In genomic region chr14:75128596-75128990, GRCh38 we compare ENCODE assay signal across 13 cellular contexts. TPM values are rescaled to one million over a fixed set of nuclear protein-coding genes. Genes with fewer than 3 reads are reported as not detected.
DNase-seq lines count a peak whose midpoint lies in the region; ATAC-seq, FAIRE-seq and TF ChIP-seq lines count a peak whose summit lies in the region.
"Had no signal": no experiment of that assay in that cellular context is flagged by ENCODE, and none has a peak within 500 bp of the region (broad histone marks: within the 10 kb centered on the region; RNA-seq: fewer than 3 reads in every experiment).

No MANE protein-coding gene starts in this region.

- peaks cover 36 to 40% of the 10 kb centered on the region in 2 donors for H3K4me1 ChIP-seq in gastrocnemius medialis
- peaks cover 6 to 9% of the 10 kb centered on the region in 2 donors for H3K4me1 ChIP-seq in kidney (ENCODE audit: control insufficient read depth in 1 of 2, insufficient read depth in 1 of 2, low read depth in 1 of 2, low read length in 2 of 2)

- in situ Hi-C loops in gastrocnemius medialis (cut with MboI; ENCODE audit: low sequenced_read_pairs in 4 of 4) = loop anchor here in 2 of 4 donors (10.0 to 25.0 kb wide), 2 partner anchors 359 to 366 kb away; no protein-coding TSS in a partner anchor

- no peak for ATAC-seq in activated T-cell treated with anti-CD3 and anti-CD28 coated beads, Interleukin-2, amount 50 U/mL, for 72 hours (replicated peaks in 1 of 2)
- ATAC-seq in gastrocnemius medialis (no peak), HG03442 (IDR thresholded peaks at IDR 0.05; ENCODE audit: unreplicated experiment) (no peak)
- ATAC-seq: body of pancreas had no signal

- H3K27ac ChIP-seq in gastrocnemius medialis (peak overlapping the region; percentile 93 to 98 (median 96)), kidney (ENCODE audit: low read depth in 2 of 2, low read length in 2 of 2) (no peak overlapping the region)

- TF ChIP-seq POLR2A in gastrocnemius medialis (IDR thresholded peaks at IDR 0.05) (no peak), erythroblast (IDR thresholded peaks at IDR 0.05; ENCODE audit: low read length) (no peak)

- DNase-seq in activated T-cell treated with anti-CD3 and anti-CD28 coated beads, Interleukin-2, amount 50 U/mL, for 72 hours = no peak
- DNase-seq in activated T-cell treated with anti-CD3 and anti-CD28 coated beads, Interleukin-2, amount 50 U/mL, for 48 hours = no peak
- no peak for DNase-seq in HFFc6
- DNase-seq in activated T-helper 2 cell treated with anti-CD3 and anti-CD28 coated beads, Interferon-gamma antibody, Interleukin-2, Interleukin-4, amounts not matched to agents 10 μg/mL and 5 μg/mL and 100 μg/mL, durations not matched to agents 14 hours and 24 hours and 36 hours (ENCODE audit: low spot score) = no peak
- DNase-seq in gastrocnemius medialis = no peak
- DNase-seq in kidney = no peak
- DNase-seq in erythroblast (lab: John Stamatoyannopoulos, UW) = no peak
- DNase-seq: AML-193; body of pancreas; IMR-90; SIG-M5; stimulated activated CD8-positive, alpha-beta memory T cell treated with anti-CD3 and anti-CD28 coated beads, Interleukin-4, amount 100 ng/mL, for 48 hours had no signal

- peaks cover 52% of the 10 kb centered on the region for H3K4me1 Mint-ChIP-seq in activated T-cell treated with anti-CD3 and anti-CD28 coated beads, Interleukin-2, amount 50 U/mL, for 72 hours (ENCODE audit: low read depth)
- H3K4me1 Mint-ChIP-seq in HFFc6 (ENCODE audit: low read depth) = peaks cover 58% of the 10 kb centered on the region
- peaks cover 42% of the 10 kb centered on the region for H3K4me1 Mint-ChIP-seq in activated T-helper 2 cell treated with anti-CD3 and anti-CD28 coated beads, Interferon-gamma antibody, Interleukin-2, Interleukin-4, amounts not matched to agents 10 μg/mL and 5 μg/mL and 100 μg/mL, durations not matched to agents 14 hours and 24 hours and 36 hours (ENCODE audit: low read depth)

- H3K9me3 ChIP-seq in gastrocnemius medialis (no peaks in the 10 kb centered on the region), kidney (ENCODE audit: control insufficient read depth in 1 of 2, low read length in 2 of 2) (no peaks in the 10 kb centered on the region)
- H3K9me3 ChIP-seq: body of pancreas had no signal

- H3K4me3 Mint-ChIP-seq in activated T-cell treated with anti-CD3 and anti-CD28 coated beads, Interleukin-2, amount 50 U/mL, for 72 hours = peak overlapping the region; percentile 14 to 99
- no peak overlapping the region for H3K4me3 Mint-ChIP-seq in HFFc6
- peak overlapping the region; percentile 24 for H3K4me3 Mint-ChIP-seq in activated T-helper 2 cell treated with anti-CD3 and anti-CD28 coated beads, Interferon-gamma antibody, Interleukin-2, Interleukin-4, amounts not matched to agents 10 μg/mL and 5 μg/mL and 100 μg/mL, durations not matched to agents 14 hours and 24 hours and 36 hours (ENCODE audit: low read depth)

- TF ChIP-seq CTCF in HFFc6 (IDR thresholded peaks at IDR 0.05) (no peak), gastrocnemius medialis (IDR thresholded peaks at IDR 0.05 in 4 of 5, conservative IDR thresholded peaks at IDR 0.05 in 1 of 5) (no peak), kidney (IDR thresholded peaks at IDR 0.05; ENCODE audit: borderline replicate concordance, extremely low read depth, insufficient read depth) (no peak)

- H3K27me3 ChIP-seq in gastrocnemius medialis = no peaks in the 10 kb centered on the region
- H3K27me3 ChIP-seq: body of pancreas had no signal

- peak overlapping the region; percentile 99 for H3K27ac Mint-ChIP-seq in activated T-cell treated with anti-CD3 and anti-CD28 coated beads, Interleukin-2, amount 50 U/mL, for 72 hours
- peak overlapping the region; percentile 17; the same call in 1 of the 2 replicates for H3K27ac Mint-ChIP-seq in HFFc6
- H3K27ac Mint-ChIP-seq in activated T-helper 2 cell treated with anti-CD3 and anti-CD28 coated beads, Interferon-gamma antibody, Interleukin-2, Interleukin-4, amounts not matched to agents 10 μg/mL and 5 μg/mL and 100 μg/mL, durations not matched to agents 14 hours and 24 hours and 36 hours = no peak overlapping the region

- peaks cover 0 to 13% of the 10 kb centered on the region in 2 donors for H3K36me3 ChIP-seq in gastrocnemius medialis
- H3K36me3 ChIP-seq in kidney (ENCODE audit: control insufficient read depth in 1 of 2, insufficient read depth in 2 of 2, low read length in 2 of 2) = peaks cover 3 to 4% of the 10 kb centered on the region in 2 donors

- H3K4me3 ChIP-seq in gastrocnemius medialis = no peak overlapping the region
- H3K4me3 ChIP-seq in kidney (ENCODE audit: low read length in 2 of 2) = no peak overlapping the region
- H3K4me3 ChIP-seq: body of pancreas had no signal

- FAIRE-seq in kidney (lab: Jason Lieb, UNC) = no peak

- H3K27me3 Mint-ChIP-seq in activated T-cell treated with anti-CD3 and anti-CD28 coated beads, Interleukin-2, amount 50 U/mL, for 72 hours (ENCODE audit: low read depth) = no peaks in the 10 kb centered on the region
- H3K27me3 Mint-ChIP-seq in HFFc6 (ENCODE audit: insufficient read depth) = no peaks in the 10 kb centered on the region
- H3K27me3 Mint-ChIP-seq in activated T-helper 2 cell treated with anti-CD3 and anti-CD28 coated beads, Interferon-gamma antibody, Interleukin-2, Interleukin-4, amounts not matched to agents 10 μg/mL and 5 μg/mL and 100 μg/mL, durations not matched to agents 14 hours and 24 hours and 36 hours (ENCODE audit: low read depth) = no peaks in the 10 kb centered on the region

- no peaks in the 10 kb centered on the region for H3K9me3 Mint-ChIP-seq in activated T-cell treated with anti-CD3 and anti-CD28 coated beads, Interleukin-2, amount 50 U/mL, for 72 hours
- no peaks in the 10 kb centered on the region for H3K9me3 Mint-ChIP-seq in HFFc6
- H3K9me3 Mint-ChIP-seq in activated T-helper 2 cell treated with anti-CD3 and anti-CD28 coated beads, Interferon-gamma antibody, Interleukin-2, Interleukin-4, amounts not matched to agents 10 μg/mL and 5 μg/mL and 100 μg/mL, durations not matched to agents 14 hours and 24 hours and 36 hours = no peaks in the 10 kb centered on the region

- peaks cover 12 to 17% of the 10 kb centered on the region in 2 donors for H3K36me3 Mint-ChIP-seq in activated T-cell treated with anti-CD3 and anti-CD28 coated beads, Interleukin-2, amount 50 U/mL, for 72 hours (ENCODE audit: insufficient read depth in 2 of 2)
- peaks cover 19% of the 10 kb centered on the region for H3K36me3 Mint-ChIP-seq in HFFc6 (ENCODE audit: low read depth)
- peaks cover 44% of the 10 kb centered on the region for H3K36me3 Mint-ChIP-seq in activated T-helper 2 cell treated with anti-CD3 and anti-CD28 coated beads, Interferon-gamma antibody, Interleukin-2, Interleukin-4, amounts not matched to agents 10 μg/mL and 5 μg/mL and 100 μg/mL, durations not matched to agents 14 hours and 24 hours and 36 hours (ENCODE audit: low read depth)

- H3K9ac ChIP-seq in kidney (ENCODE audit: low read length in 2 of 2) = no peak overlapping the region

- intact Hi-C loops in activated T-helper 2 cell treated with anti-CD3 and anti-CD28 coated beads, Interferon-gamma antibody, Interleukin-2, Interleukin-4, amounts not matched to agents 10 μg/mL and 5 μg/mL and 100 μg/mL, durations not matched to agents 14 hours and 24 hours and 36 hours (cut with micrococcal nuclease) = loop anchor here (5.0 to 10.0 kb wide), 3 partner anchors 49 to 534 kb away; partner anchors contain the start of genes ERG28, TMED10 and TTLL5
- intact Hi-C loops in gastrocnemius medialis (cut with DNase I; ENCODE audit: low total_unique reads) = no loop called here
- intact Hi-C loops in kidney (cut with DNase I) = no loop called here

RNA-seq across cellular contexts. Expression of gene NEK9, which starts 1.7 kb away (rescaled TPM):
- 10 to 100 TPM; 64.1 to 77.5 TPM for total RNA-seq in activated T-cell treated with anti-CD3 and anti-CD28 coated beads, Interleukin-2, amount 50 U/mL, for 72 hours
- 10 to 100 TPM; 67.6 to 79.4 (median 69.4) TPM for total RNA-seq in HFFc6 (2021; fragmentation: NEBNext Ultra II Directional; extraction: Animal tissue kit (Norgen Biotek cat#: 25700))
- total RNA-seq in activated T-helper 2 cell treated with anti-CD3 and anti-CD28 coated beads, Interferon-gamma antibody, Interleukin-2, Interleukin-4, amounts not matched to agents 10 μg/mL and 5 μg/mL and 100 μg/mL, durations not matched to agents 14 hours and 24 hours and 36 hours = 58.1 and 69.8 TPM in 2 replicates
- 10 to 100 TPM; 36.3 to 93.2 (median 42.6) TPM for total RNA-seq in gastrocnemius medialis
- total RNA-seq in kidney = 81.5 TPM
- 25.4 TPM for polyA plus RNA-seq in kidney (ENCODE audit: insufficient read depth, low read depth, low replicate concordance)

RNA-seq across cellular contexts. Expression of gene TMED10, which starts 47.8 kb away (rescaled TPM):
- 100 to 1,000 TPM; 187 to 235 TPM for total RNA-seq in activated T-cell treated with anti-CD3 and anti-CD28 coated beads, Interleukin-2, amount 50 U/mL, for 72 hours
- 100 to 1,000 TPM; 370 to 494 (median 430) TPM for total RNA-seq in HFFc6 (2021; fragmentation: NEBNext Ultra II Directional; extraction: Animal tissue kit (Norgen Biotek cat#: 25700))
- 231 and 248 TPM in 2 replicates for total RNA-seq in activated T-helper 2 cell treated with anti-CD3 and anti-CD28 coated beads, Interferon-gamma antibody, Interleukin-2, Interleukin-4, amounts not matched to agents 10 μg/mL and 5 μg/mL and 100 μg/mL, durations not matched to agents 14 hours and 24 hours and 36 hours
- total RNA-seq in gastrocnemius medialis (100 to 1,000 TPM; 161 to 362 (median 255) TPM), kidney (401 TPM)
- polyA plus RNA-seq in kidney (ENCODE audit: insufficient read depth, low read depth, low replicate concordance) = 222 TPM

RNA-seq across cellular contexts. Expression of gene ZC2HC1C, which starts 59.2 kb away (rescaled TPM):
- 1 to 10 TPM; 1.2 to 3.0 TPM for total RNA-seq in activated T-cell treated with anti-CD3 and anti-CD28 coated beads, Interleukin-2, amount 50 U/mL, for 72 hours
- 1 to 10 TPM in 3 of 6 experiments, under 1 TPM in 3; 0.43 to 1.4 (median 1.1) TPM for total RNA-seq in HFFc6 (2021; fragmentation: NEBNext Ultra II Directional; extraction: Animal tissue kit (Norgen Biotek cat#: 25700))
- 0.94 and 1.5 TPM in 2 replicates for total RNA-seq in activated T-helper 2 cell treated with anti-CD3 and anti-CD28 coated beads, Interferon-gamma antibody, Interleukin-2, Interleukin-4, amounts not matched to agents 10 μg/mL and 5 μg/mL and 100 μg/mL, durations not matched to agents 14 hours and 24 hours and 36 hours
- 10 to 100 TPM in 1 of 4 donors, 1 to 10 TPM in 3; 5.3 to 13.1 (median 7.3) TPM for total RNA-seq in gastrocnemius medialis
- total RNA-seq in kidney = 6.7 TPM
- 11.9 TPM for polyA plus RNA-seq in kidney (ENCODE audit: insufficient read depth, low read depth, low replicate concordance)

Comparison
In these comparisons a context has a peak if more than half of its experiments do, and no peak if none do; other contexts are left out.
1. H3K27ac ChIP-seq: peak in gastrocnemius medialis (4 of 4); none in kidney (0 of 2).